ENCODE assay signal across 17 cellular contexts in genomic region chr2:46075848-46076247, GRCh38.
DNase-seq lines count a peak whose midpoint lies in the region; ATAC-seq and TF ChIP-seq lines count a peak whose summit lies in the region.
"Had no signal": no experiment of that assay in that cellular context is flagged by ENCODE, and none has a peak within 500 bp of the region (broad histone marks: within the 10 kb centered on the region; RNA-seq: fewer than 3 reads in every experiment).

No MANE protein-coding gene starts in this region.

- TF ChIP-seq CTCF in fibroblast of lung (conservative IDR thresholded peaks at IDR 0.05 in 1 of 2, IDR thresholded peaks at IDR 0.05 in 1 of 2; ENCODE audit: low read depth in 1 of 2, low read length in 2 of 2): no peak

- H3K36me3 ChIP-seq in fibroblast of lung (ENCODE audit: control insufficient read depth, insufficient read depth, low read length): no peaks in the 10 kb centered on the region
- H3K36me3 ChIP-seq in skeletal muscle tissue (ENCODE audit: control insufficient read depth in 3 of 3, insufficient read depth in 3 of 3, low read length in 3 of 3): no peaks in the 10 kb centered on the region
- H3K36me3 ChIP-seq: thoracic aorta had no signal

- H2AFZ ChIP-seq in fibroblast of lung (ENCODE audit: low read length): no peak overlapping the region

- H3K9me3 ChIP-seq in fibroblast of lung (ENCODE audit: control insufficient read depth, insufficient read depth, low read depth, low read length) (no peaks in the 10 kb centered on the region), skeletal muscle tissue (ENCODE audit: control insufficient read depth in 3 of 3, low read length in 3 of 3) (no peaks in the 10 kb centered on the region)
- H3K9me3 ChIP-seq: thoracic aorta had no signal

- H3K27ac ChIP-seq in fibroblast of lung (ENCODE audit: insufficient read depth, low read length) (peak overlapping the region; percentile 52), skeletal muscle tissue (ENCODE audit: low read depth, low read length) (peak overlapping the region; percentile 28)
- H3K27ac ChIP-seq: thoracic aorta had no signal

- peak overlapping the region; percentile 36 for H3K4me2 ChIP-seq in fibroblast of lung (ENCODE audit: extremely low read depth, insufficient read depth, low read length)

- peak; percentile 59 for DNase-seq in EL
- DNase-seq in RPMI7951 (ENCODE audit: low read depth): peak; percentile 62
- DNase-seq in fibroblast of lung (ENCODE audit: low read depth in 2 of 2): peak in 1 of 2 donors; percentile 34
- DNase-seq in CD1c-positive myeloid dendritic cell (ENCODE audit: extremely low spot score): no peak
- DNase-seq in COLO829 (ENCODE audit: low spot score): no peak
- DNase-seq: activated CD8-positive, alpha-beta memory T cell treated with anti-CD3 and anti-CD28 coated beads, Interleukin-2, amount 50 U/mL, for 48 hours; activated gamma-delta T cell; DND-41; kidney; NCI-H1417; NCI-H510A treated with DMSO at 0.1 percent for 48 hours; stimulated activated CD4-positive, alpha-beta T cell treated with anti-CD3 and anti-CD28 coated beads, Interleukin-2, amount 100 ng/mL, for 24 hours; stimulated activated naive B cell treated with anti-CD40 and anti-IgM and Interleukin-4, amounts not matched to agents 10 μg/mL and 1 μg/mL and 100 μg/mL, for 72 hours had no signal

- peaks cover 26% of the 10 kb centered on the region for H3K4me1 ChIP-seq in fibroblast of lung (ENCODE audit: control insufficient read depth, extremely low read depth, insufficient read depth, low read length)
- peaks cover 2 to 8% (median 6%) of the 10 kb centered on the region in 3 donors for H3K4me1 ChIP-seq in skeletal muscle tissue (ENCODE audit: control insufficient read depth in 3 of 3, insufficient read depth in 3 of 3, low read length in 3 of 3)

- H3K4me3 ChIP-seq in fibroblast of lung (replicated peaks in 1 of 4; ENCODE audit: control extremely low read depth in 1 of 4, insufficient read depth in 1 of 4, low read depth in 3 of 4, low read length in 4 of 4) (no peak overlapping the region), skeletal muscle tissue (ENCODE audit: low read length in 3 of 3) (no peak overlapping the region)
- H3K4me3 ChIP-seq: thoracic aorta had no signal

- H4K20me1 ChIP-seq in fibroblast of lung (ENCODE audit: control insufficient read depth, extremely low read depth, insufficient read depth, low read length): no peaks in the 10 kb centered on the region

- H3K9ac ChIP-seq in fibroblast of lung (ENCODE audit: insufficient read depth, low read length): no peak overlapping the region
- no peak overlapping the region for H3K9ac ChIP-seq in skeletal muscle tissue (ENCODE audit: low read depth in 1 of 3, low read length in 3 of 3)

- H3K79me2 ChIP-seq in fibroblast of lung (ENCODE audit: control insufficient read depth, insufficient read depth, low read length): no peaks in the 10 kb centered on the region

- ATAC-seq in HG03342 (IDR thresholded peaks at IDR 0.05; ENCODE audit: unreplicated experiment): no peak
- ATAC-seq: Right ventricle myocardium inferior; stimulated activated naive B cell treated with anti-CD40 and anti-IgM and Interleukin-4, amounts not matched to agents 10 μg/mL and 1 μg/mL and 100 μg/mL, for 72 hours had no signal

- H3K27me3 ChIP-seq in fibroblast of lung (ENCODE audit: control insufficient read depth, insufficient read depth, low read length) (no peaks in the 10 kb centered on the region), skeletal muscle tissue (ENCODE audit: control insufficient read depth in 3 of 3, insufficient read depth in 3 of 3, low read length in 3 of 3) (no peaks in the 10 kb centered on the region)

Comparison
In these comparisons a context has a peak if more than half of its experiments do, and no peak if none do; other contexts are left out.
1. DNase-seq: peak in EL (single experiment) and RPMI7951 (single experiment); none in CD1c-positive myeloid dendritic cell (single experiment) and COLO829 (single experiment).